ENCODE assay signal across 16 cellular contexts in the genomic region with DNA sequence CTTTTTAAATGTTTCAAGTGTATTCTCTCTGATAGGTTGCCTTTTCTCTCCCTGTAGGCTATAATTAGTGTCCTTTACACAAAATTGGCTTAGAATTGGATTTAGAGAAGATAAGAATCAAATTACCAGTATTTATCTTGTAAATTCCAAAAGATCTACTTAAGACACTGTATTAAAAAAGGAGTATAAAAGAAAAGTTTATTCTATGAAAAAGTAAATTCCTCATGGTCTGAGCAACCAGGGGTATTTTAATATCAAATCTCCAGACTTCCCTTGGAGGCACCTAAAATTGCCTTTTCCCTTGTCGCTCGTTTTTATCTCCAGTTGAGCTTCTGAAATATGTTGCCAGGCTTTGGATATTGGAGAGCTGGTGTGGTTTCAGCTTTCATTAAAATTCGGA. TPM values are rescaled to one million over a fixed set of nuclear protein-coding genes. Genes with fewer than 3 reads are reported as not detected.
"Had no signal": no experiment of that assay in that cellular context is flagged by ENCODE, and none has a peak within 500 bp of the region (broad histone marks: within the 10 kb centered on the region; RNA-seq: fewer than 3 reads in every experiment).

No MANE protein-coding gene starts in this region.

- H3K9me3 Mint-ChIP-seq: activated CD4-positive, alpha-beta memory T cell treated with anti-CD3 and anti-CD28 coated beads for 36 hours; activated T-cell treated with anti-CD3 and anti-CD28 coated beads, Interleukin-2, amount 50 U/mL, for 4 hours; memory B cell; stimulated activated memory B cell treated with anti-CD40 and anti-IgM and Interleukin-4, amounts not matched to agents 10 μg/mL and 1 μg/mL and 100 μg/mL, for 72 hours had no signal

- H3K27ac ChIP-seq: left lung, skin epidermis had no signal

- H3K4me3 Mint-ChIP-seq: activated CD4-positive, alpha-beta memory T cell treated with anti-CD3 and anti-CD28 coated beads for 36 hours; activated naive CD8-positive, alpha-beta T cell; activated T-cell treated with anti-CD3 and anti-CD28 coated beads, Interleukin-2, amount 50 U/mL, for 4 hours; memory B cell; stimulated activated memory B cell treated with anti-CD40 and anti-IgM and Interleukin-4, amounts not matched to agents 10 μg/mL and 1 μg/mL and 100 μg/mL, for 72 hours had no signal

- H3K4me1 Mint-ChIP-seq: memory B cell; stimulated activated memory B cell treated with anti-CD40 and anti-IgM and Interleukin-4, amounts not matched to agents 10 μg/mL and 1 μg/mL and 100 μg/mL, for 72 hours had no signal

- H3K36me3 Mint-ChIP-seq: activated CD4-positive, alpha-beta memory T cell treated with anti-CD3 and anti-CD28 coated beads for 36 hours; activated naive CD8-positive, alpha-beta T cell; memory B cell; stimulated activated memory B cell treated with anti-CD40 and anti-IgM and Interleukin-4, amounts not matched to agents 10 μg/mL and 1 μg/mL and 100 μg/mL, for 72 hours had no signal

- H3K36me3 ChIP-seq: heart right ventricle, left lung, pancreas had no signal

- DNase-seq: activated CD4-positive, alpha-beta memory T cell treated with anti-CD3 and anti-CD28 coated beads for 36 hours; activated gamma-delta T cell; activated T-cell treated with anti-CD3 and anti-CD28 coated beads, Interleukin-2, amount 50 U/mL, for 4 hours; aorta; effector CD8-positive, alpha-beta T cell; heart right ventricle; islet precursor cell; left lung; pancreas; retina; SW 1271 had no signal

- H3K27ac Mint-ChIP-seq: activated CD4-positive, alpha-beta memory T cell treated with anti-CD3 and anti-CD28 coated beads for 36 hours; activated naive CD8-positive, alpha-beta T cell; memory B cell; stimulated activated memory B cell treated with anti-CD40 and anti-IgM and Interleukin-4, amounts not matched to agents 10 μg/mL and 1 μg/mL and 100 μg/mL, for 72 hours had no signal

- H3K27me3 ChIP-seq: heart right ventricle, left lung, pancreas had no signal

- H3K9me3 ChIP-seq: heart right ventricle, left lung, pancreas had no signal

- ATAC-seq: activated T-cell treated with anti-CD3 and anti-CD28 coated beads, Interleukin-2, amount 50 U/mL, for 4 hours; heart right ventricle; left lung; pancreas; stimulated activated memory B cell treated with anti-CD40 and anti-IgM and Interleukin-4, amounts not matched to agents 10 μg/mL and 1 μg/mL and 100 μg/mL, for 72 hours had no signal

- H3K4me3 ChIP-seq: heart right ventricle, left lung, pancreas, skin epidermis had no signal

- H3K27me3 Mint-ChIP-seq: activated CD4-positive, alpha-beta memory T cell treated with anti-CD3 and anti-CD28 coated beads for 36 hours; activated naive CD8-positive, alpha-beta T cell had no signal

RNA-seq across cellular contexts. Expression of gene ZBTB16, which starts 36.4 kb away (rescaled TPM):
- total RNA-seq: fibroblast of lung had no signal
